ENCODE assay signal across 27 cellular contexts in the genomic region with DNA sequence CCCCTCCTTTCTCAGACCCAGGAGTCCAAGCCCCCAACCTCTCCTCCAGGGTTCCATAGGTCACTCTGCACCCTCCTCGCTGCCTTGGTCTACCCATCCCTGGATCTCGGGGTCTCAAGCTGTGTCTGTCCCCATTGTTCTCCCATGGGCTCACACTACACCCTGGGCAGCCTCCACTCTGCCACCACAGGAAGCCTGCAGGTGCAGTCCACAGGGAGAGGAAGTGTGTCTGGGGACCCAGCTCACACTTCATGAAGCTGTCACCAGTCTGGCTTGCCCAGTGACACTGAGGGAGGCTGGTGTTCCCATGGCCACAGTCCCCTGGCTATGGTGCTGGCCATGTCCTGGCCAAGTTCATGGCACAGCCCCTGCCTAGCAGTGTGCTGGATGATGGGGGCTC. TPM values are rescaled to one million over a fixed set of nuclear protein-coding genes. Genes with fewer than 3 reads are reported as not detected.
A peak's percentile ranks its signal among the peaks of the same experiment; 100 is the strongest.
DNase-seq lines count a peak whose midpoint lies in the region; ATAC-seq and TF ChIP-seq lines count a peak whose summit lies in the region.
"Had no signal": no experiment of that assay in that cellular context is flagged by ENCODE, and none has a peak within 500 bp of the region (broad histone marks: within the 10 kb centered on the region; RNA-seq: fewer than 3 reads in every experiment).

No MANE protein-coding gene starts in this region.

- H3K9me3 Mint-ChIP-seq in endothelial cell (ENCODE audit: unreplicated experiment), result no peaks in the 10 kb centered on the region
- H3K9me3 Mint-ChIP-seq: activated T-helper 1 cell treated with anti-CD3 and anti-CD28 coated beads, Interleukin-12 subunit alpha, Interleukin-12 subunit beta, Interleukin-2, Interleukin-4 antibody, amounts not matched to agents 30 ng/mL and 10 ng/mL and 1 ng/mL, durations not matched to agents 14 hours and 24 hours and 36 hours had no signal

- no peak for ATAC-seq in GM18868 (IDR thresholded peaks at IDR 0.05; ENCODE audit: unreplicated experiment)
- ATAC-seq: activated CD8-positive, alpha-beta memory T cell treated with anti-CD3 and anti-CD28 coated beads, Interleukin-2, amount 10 ng/mL, durations not matched to agents 7 days and 5 days; body of pancreas; heart left ventricle; left lobe of liver; Right ventricle myocardium inferior had no signal

- H3K9me2 ChIP-seq in OCI-LY7 (ENCODE audit: insufficient read depth, low read length), result no peaks in the 10 kb centered on the region

- peak overlapping the region; percentile 52 for H3K27ac Mint-ChIP-seq in endothelial cell (ENCODE audit: unreplicated experiment)
- H3K27ac Mint-ChIP-seq: activated CD8-positive, alpha-beta memory T cell treated with anti-CD3 and anti-CD28 coated beads, Interleukin-2, amount 10 ng/mL, durations not matched to agents 7 days and 5 days; activated naive CD8-positive, alpha-beta T cell; activated T-helper 1 cell treated with anti-CD3 and anti-CD28 coated beads, Interleukin-12 subunit alpha, Interleukin-12 subunit beta, Interleukin-2, Interleukin-4 antibody, amounts not matched to agents 30 ng/mL and 10 ng/mL and 1 ng/mL, durations not matched to agents 14 hours and 24 hours and 36 hours had no signal

- POLR2A ChIA-PET in OCI-LY7 (lab: Charles Lee), result interaction anchor here (0.5 kb wide), 1 partner anchor 14 kb away, joined by 3 read pairs; no protein-coding TSS in a partner anchor

- 57 to 86% (median 69%) methylated on average over 2 of the region's 2 CpGs for WGBS in stomach, 5 donors

- H3K27ac ChIP-seq in cardiac muscle cell (peak overlapping the region; percentile 48), left ventricle myocardium inferior (replicated peaks) (no peak overlapping the region), OCI-LY7 (ENCODE audit: low read depth, low read length, poor library complexity, severe bottlenecking) (no peak overlapping the region), stomach (peak overlapping the region in 4 of 5 donors; percentile 37 to 99 (median 99))
- H3K27ac ChIP-seq: coronary artery had no signal

- DNase-seq in cardiac muscle cell (ENCODE audit: low read depth in 1 of 2, low spot score in 1 of 2) (no peak), left ventricle myocardium inferior (no peak), OCI-LY7 (ENCODE audit: low spot score) (peak; percentile 38), endothelial cell (ENCODE audit: low spot score) (no peak), stomach (no peak), SKM-1 (lab: John Stamatoyannopoulos, UW; ENCODE audit: unreplicated experiment) (no peak), islet precursor cell (no peak)
- DNase-seq: activated CD4-positive, alpha-beta T cell treated with anti-CD3 and anti-CD28 coated beads for 4 hours; activated CD8-positive, alpha-beta memory T cell treated with anti-CD3 and anti-CD28 coated beads, Interleukin-2, amount 10 ng/mL, durations not matched to agents 7 days and 5 days; DMS79; GOT3; KG1; NCI-H1048; NCI-H526 treated with DMSO at 0.1 percent for 48 hours; nucleus accumbens; stimulated activated CD8-positive, alpha-beta memory T cell treated with anti-CD3 and anti-CD28 coated beads, Interleukin-4, amount 100 ng/mL, for 48 hours had no signal

- H3K27me3 Mint-ChIP-seq in endothelial cell (ENCODE audit: unreplicated experiment), result peaks cover 26% of the 10 kb centered on the region

- H3K4me1 ChIP-seq in cardiac muscle cell (ENCODE audit: low read depth) (peaks cover 20% of the 10 kb centered on the region), left ventricle myocardium inferior (peaks cover 69% of the 10 kb centered on the region), OCI-LY7 (ENCODE audit: insufficient read depth, low read length, poor library complexity, severe bottlenecking) (peaks cover 5% of the 10 kb centered on the region), stomach (peaks cover 41 to 72% (median 57%) of the 10 kb centered on the region in 4 donors)

- no peak for TF ChIP-seq POLR2A in stomach (IDR thresholded peaks at IDR 0.05)

- BruUV-seq in OCI-LY7 (replicated peaks; lab: Mats Ljungman, UMichigan), result no TSS peak

- H3K36me3 ChIP-seq in cardiac muscle cell (peaks cover 5% of the 10 kb centered on the region), left ventricle myocardium inferior (peaks cover 7% of the 10 kb centered on the region), OCI-LY7 (ENCODE audit: insufficient read depth, low read length) (no peaks in the 10 kb centered on the region), stomach (peaks cover 0 to 31% (median 14%) of the 10 kb centered on the region in 4 donors)

- no peak overlapping the region for H2AFZ ChIP-seq in OCI-LY7 (ENCODE audit: low read length)

- CTCF ChIA-PET in OCI-LY7 (lab: Charles Lee; ENCODE audit: unreplicated experiment), result no interaction called here

- H3K4me3 ChIP-seq in cardiac muscle cell (no peak overlapping the region), left ventricle myocardium inferior (no peak overlapping the region), OCI-LY7 (ENCODE audit: low read depth, low read length, poor library complexity, severe bottlenecking) (no peak overlapping the region), stomach (no peak overlapping the region)
- H3K4me3 ChIP-seq: body of pancreas, coronary artery, heart left ventricle, testis had no signal

- no peaks in the 10 kb centered on the region for H3K9me3 ChIP-seq in cardiac muscle cell (ENCODE audit: low read depth)
- H3K9me3 ChIP-seq in left ventricle myocardium inferior (replicated peaks), result no peaks in the 10 kb centered on the region
- no peaks in the 10 kb centered on the region for H3K9me3 ChIP-seq in OCI-LY7 (ENCODE audit: low read length)
- no peaks in the 10 kb centered on the region for H3K9me3 ChIP-seq in stomach
- H3K9me3 ChIP-seq: body of pancreas, heart left ventricle, testis had no signal

- H3K4me2 ChIP-seq in OCI-LY7 (ENCODE audit: low read length), result no peak overlapping the region

- H4K20me1 ChIP-seq in OCI-LY7 (ENCODE audit: insufficient read depth, low read length), result no peaks in the 10 kb centered on the region

- no peak for TF ChIP-seq CTCF in cardiac muscle cell (IDR thresholded peaks at IDR 0.05; ENCODE audit: low read depth, low read length)
- TF ChIP-seq CTCF in left ventricle myocardium inferior (IDR thresholded peaks at IDR 0.05; ENCODE audit: borderline replicate concordance), result no peak
- TF ChIP-seq CTCF in OCI-LY7 (conservative IDR thresholded peaks at IDR 0.05; ENCODE audit: low read length), result no peak
- no peak for TF ChIP-seq CTCF in endothelial cell (IDR thresholded peaks at IDR 0.05; ENCODE audit: unreplicated experiment)
- no peak for TF ChIP-seq CTCF in stomach (IDR thresholded peaks at IDR 0.05)

- H3K79me2 ChIP-seq in OCI-LY7 (ENCODE audit: insufficient read depth, low read depth, low read length), result no peaks in the 10 kb centered on the region

- intact Hi-C loops in left ventricle myocardium inferior (cut with micrococcal nuclease) (no loop called here), OCI-LY7 (cut with micrococcal nuclease; ENCODE audit: unreplicated experiment) (no loop called here), stomach (cut with DNase I; ENCODE audit: low total_unique reads) (no loop called here)

- H3K4me1 Mint-ChIP-seq in endothelial cell (ENCODE audit: unreplicated experiment), result peaks cover 50% of the 10 kb centered on the region

- peak overlapping the region; percentile 65 for H3K4me3 Mint-ChIP-seq in endothelial cell (ENCODE audit: unreplicated experiment)
- H3K4me3 Mint-ChIP-seq: activated CD8-positive, alpha-beta memory T cell treated with anti-CD3 and anti-CD28 coated beads, Interleukin-2, amount 10 ng/mL, durations not matched to agents 7 days and 5 days; activated naive CD8-positive, alpha-beta T cell; activated T-helper 1 cell treated with anti-CD3 and anti-CD28 coated beads, Interleukin-12 subunit alpha, Interleukin-12 subunit beta, Interleukin-2, Interleukin-4 antibody, amounts not matched to agents 30 ng/mL and 10 ng/mL and 1 ng/mL, durations not matched to agents 14 hours and 24 hours and 36 hours; CD14-positive monocyte had no signal

- H3K27me3 ChIP-seq in cardiac muscle cell, result no peaks in the 10 kb centered on the region
- no peaks in the 10 kb centered on the region for H3K27me3 ChIP-seq in left ventricle myocardium inferior (ENCODE audit: low read depth)
- H3K27me3 ChIP-seq in stomach, result no peaks in the 10 kb centered on the region
- H3K27me3 ChIP-seq: body of pancreas, heart left ventricle, testis had no signal

- TF ChIP-seq EP300 in stomach (IDR thresholded peaks at IDR 0.05), result no peak

- peaks cover 37% of the 10 kb centered on the region for H3K36me3 Mint-ChIP-seq in endothelial cell (ENCODE audit: low read depth, unreplicated experiment)
- H3K36me3 Mint-ChIP-seq: activated CD8-positive, alpha-beta memory T cell treated with anti-CD3 and anti-CD28 coated beads, Interleukin-2, amount 10 ng/mL, durations not matched to agents 7 days and 5 days; activated naive CD8-positive, alpha-beta T cell had no signal

RNA-seq across cellular contexts. Expression of a gene that starts 5.3 kb away (rescaled TPM):
- total RNA-seq in cardiac muscle cell, result 135 and 144 TPM in 2 replicates
- 155 and 156 TPM in 2 replicates for polyA plus RNA-seq in cardiac muscle cell
- total RNA-seq in left ventricle myocardium inferior, result 40.7 TPM
- not detected in 2 replicates for total RNA-seq in OCI-LY7 (2014; rRNA removed; shearing (Covaris generic))
- not detected in 2 replicates for total RNA-seq in OCI-LY7 (2022)
- 342 TPM for total RNA-seq in endothelial cell (ENCODE audit: unreplicated experiment)
- total RNA-seq in stomach, result 100 to 1,000 TPM in 3 of 5 donors, 10 to 100 TPM in 1, 1 to 10 TPM in 1; 1.8 to 160 (median 101) TPM
- 10 to 100 TPM; 44.0 to 90.6 (median 47.2) TPM for polyA plus RNA-seq in stomach

RNA-seq across cellular contexts. Expression of a gene that starts 39.6 kb away (rescaled TPM):
- total RNA-seq in cardiac muscle cell (119 and 150 TPM in 2 replicates), left ventricle myocardium inferior (47.3 TPM), OCI-LY7 (2022) (58.9 and 80.9 TPM in 2 replicates), endothelial cell (ENCODE audit: unreplicated experiment) (60.5 TPM), stomach (100 to 1,000 TPM in 1 of 5 donors, 10 to 100 TPM in 3, 1 to 10 TPM in 1; 7.1 to 100 (median 24.6) TPM)
- polyA plus RNA-seq in cardiac muscle cell (135 and 172 TPM in 2 replicates), stomach (10 to 100 TPM; 22.5 to 46.8 (median 31.5) TPM)
- total RNA-seq in OCI-LY7 (2014; rRNA removed; shearing (Covaris generic)), result 89.7 and 90.1 TPM in 2 replicates

RNA-seq across cellular contexts. Expression of a gene that starts 42.5 kb away (rescaled TPM):
- total RNA-seq in cardiac muscle cell, result 338 TPM in 2 replicates
- 41.4 and 56.1 TPM in 2 replicates for polyA plus RNA-seq in cardiac muscle cell
- 91.9 TPM for total RNA-seq in left ventricle myocardium inferior
- not detected in 2 replicates for total RNA-seq in OCI-LY7 (2014; rRNA removed; shearing (Covaris generic))
- total RNA-seq in OCI-LY7 (2022), result not detected in 2 replicates
- total RNA-seq in endothelial cell (ENCODE audit: unreplicated experiment), result 6.9 TPM
- total RNA-seq in stomach, result 100 to 1,000 TPM in 2 of 5 donors, 10 to 100 TPM in 3; 31.9 to 265 (median 76.8) TPM
- 10 to 100 TPM in 2 of 3 donors, 1 to 10 TPM in 1; 7.3 to 38.7 (median 20.5) TPM for polyA plus RNA-seq in stomach
- total RNA-seq: activated CD8-positive, alpha-beta memory T cell treated with anti-CD3 and anti-CD28 coated beads, Interleukin-2, amount 10 ng/mL, durations not matched to agents 7 days and 5 days; activated T-helper 1 cell treated with anti-CD3 and anti-CD28 coated beads, Interleukin-12 subunit alpha, Interleukin-12 subunit beta, Interleukin-2, Interleukin-4 antibody, amounts not matched to agents 30 ng/mL and 10 ng/mL and 1 ng/mL, durations not matched to agents 14 hours and 24 hours and 36 hours; mononuclear cell had no signal
- polyA plus RNA-seq: CD14-positive monocyte had no signal

RNA-seq across cellular contexts. Expression of a gene that starts 54.2 kb away (rescaled TPM):
- 908 and 1,026 TPM in 2 replicates for total RNA-seq in cardiac muscle cell
- 517 and 749 TPM in 2 replicates for polyA plus RNA-seq in cardiac muscle cell
- total RNA-seq in left ventricle myocardium inferior, result 24.1 TPM
- total RNA-seq in OCI-LY7 (2014; rRNA removed; shearing (Covaris generic)), result 2.1 and 3.3 TPM in 2 replicates
- total RNA-seq in OCI-LY7 (2022), result 1.1 and 1.8 TPM in 2 replicates
- 258 TPM for total RNA-seq in endothelial cell (ENCODE audit: unreplicated experiment)
- 100 to 1,000 TPM in 3 of 5 donors, 10 to 100 TPM in 2; 13.4 to 485 (median 235) TPM for total RNA-seq in stomach
- polyA plus RNA-seq in stomach, result 100 to 1,000 TPM in 1 of 3 donors, 10 to 100 TPM in 2; 35.1 to 166 (median 72.2) TPM

Comparison
In these comparisons a context has a peak if more than half of its experiments do, and no peak if none do; other contexts are left out.
1. H3K27ac ChIP-seq: peak in cardiac muscle cell (single experiment) and stomach (4 of 5); none in left ventricle myocardium inferior (single experiment) and OCI-LY7 (single experiment).